ENCODE assay signal across 8 cellular contexts in the genomic region with DNA sequence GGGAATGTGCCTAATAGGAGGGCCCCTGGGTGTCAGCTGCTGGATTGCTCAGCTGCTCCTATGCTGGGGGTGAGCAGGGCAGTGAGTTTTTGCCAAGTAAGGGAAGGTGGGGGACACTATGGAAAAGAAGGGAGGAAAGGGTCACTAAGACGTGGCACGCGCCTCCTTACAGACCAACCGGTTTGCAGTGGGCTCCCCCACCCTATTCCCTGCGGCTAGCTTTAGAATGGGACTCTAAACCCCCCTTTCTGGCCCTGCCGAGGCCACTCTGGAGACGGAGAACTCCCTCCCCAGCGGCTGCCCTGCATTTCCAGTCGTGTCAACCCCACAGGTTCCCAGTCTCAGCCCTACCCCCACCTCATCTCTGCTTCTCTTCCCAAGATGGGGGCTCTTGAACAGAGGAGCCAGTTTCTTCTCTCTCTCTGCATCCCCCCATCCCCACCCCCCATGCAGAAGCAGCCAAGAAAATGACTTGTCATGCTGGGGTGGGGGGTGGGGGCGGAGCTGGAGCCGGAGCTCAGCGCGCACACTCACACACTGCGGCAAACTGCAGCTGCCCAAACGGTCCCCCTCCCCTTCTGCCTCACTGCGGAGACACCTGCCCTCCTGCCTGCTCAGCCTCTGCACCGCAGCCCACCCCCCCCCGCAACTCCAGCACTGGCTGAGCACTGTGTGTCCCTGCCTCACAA. TPM values are rescaled to one million over a fixed set of nuclear protein-coding genes. Genes with fewer than 3 reads are reported as not detected.
DNase-seq lines count a peak whose midpoint lies in the region; FAIRE-seq and TF ChIP-seq lines count a peak whose summit lies in the region.

No MANE protein-coding gene starts in this region.

- peak overlapping the region; percentile 52 to 91 (median 79); a peak in 21 of 22 replicates for H3K9ac ChIP-seq in BLaER1 treated with 17β-estradiol and CSF1 and Interleukin-3, amounts not matched to agents 10 nM and 100 nM

- H3K36me3 ChIP-seq in BLaER1 treated with 17β-estradiol and CSF1 and Interleukin-3, amounts not matched to agents 10 nM and 100 nM = peaks cover 17 to 32% (median 29%) of the 10 kb centered on the region in 11 experiments; a peak in 21 of 22 replicates
- peaks cover 18% of the 10 kb centered on the region for H3K36me3 ChIP-seq in cardiac muscle cell
- H3K36me3 ChIP-seq in osteoblast (ENCODE audit: insufficient read depth, low read length) = peaks cover 34% of the 10 kb centered on the region

- no peak for TF ChIP-seq CTCF in cardiac muscle cell (IDR thresholded peaks at IDR 0.05; ENCODE audit: low read depth, low read length)
- TF ChIP-seq CTCF in osteoblast (IDR thresholded peaks at IDR 0.05; ENCODE audit: extremely low read depth, low read depth, low read length) = no peak

- FAIRE-seq in HTR-8/SVneo (lab: Jason Lieb, UNC) = no peak

- H3K4me2 ChIP-seq in BLaER1 treated with 17β-estradiol and CSF1 and Interleukin-3, amounts not matched to agents 10 nM and 100 nM = peak overlapping the region; percentile 87 to 100 (median 98)
- H3K4me2 ChIP-seq in osteoblast (ENCODE audit: insufficient read depth, low read length) = peak overlapping the region; percentile 97

- H4K20me1 ChIP-seq in BLaER1 treated with 17β-estradiol and CSF1 and Interleukin-3, amounts not matched to agents 10 nM and 100 nM = peaks cover 0 to 32% (median 0%) of the 10 kb centered on the region in 11 experiments; a peak in 2 of 22 replicates
- H4K20me1 ChIP-seq in osteoblast (ENCODE audit: insufficient read depth, low read length) = peaks cover 49% of the 10 kb centered on the region

- H3K9me3 ChIP-seq in BLaER1 treated with 17β-estradiol and CSF1 and Interleukin-3, amounts not matched to agents 10 nM and 100 nM (replicated peaks in 1 of 11) = peaks cover 0 to 22% (median 15%) of the 10 kb centered on the region in 11 experiments; a peak in 10 of 22 replicates
- H3K9me3 ChIP-seq in cardiac muscle cell (ENCODE audit: low read depth) = no peaks in the 10 kb centered on the region
- H3K9me3 ChIP-seq in osteoblast (ENCODE audit: low read depth, low read length) = no peaks in the 10 kb centered on the region

- DNase-seq in M059J (ENCODE audit: low read depth) (peak; percentile 20), cardiac muscle cell (ENCODE audit: low read depth in 1 of 2, low spot score in 1 of 2) (peak; percentile 41 to 55), osteoblast (ENCODE audit: insufficient read length, low spot score, missing footprints) (peak; percentile 91), HTR-8/SVneo (ENCODE audit: insufficient read length, low spot score) (no peak), NOMO-1 treated with dmso at 0.1 percent for 144 hours (lab: John Stamatoyannopoulos, UW; ENCODE audit: unreplicated experiment) (no peak)
- DNase-seq in activated T-cell treated with anti-CD3 and anti-CD28 coated beads, Interleukin-2, amount 50 U/mL, for 48 hours = peak; percentile 19 to 29
- no peak for DNase-seq in activated CD8-positive, alpha-beta memory T cell treated with anti-CD3 and anti-CD28 coated beads for 24 hours

- H3K27ac ChIP-seq in BLaER1 treated with 17β-estradiol and CSF1 and Interleukin-3, amounts not matched to agents 10 nM and 100 nM = peak overlapping the region in 10 of 11 experiments; percentile 32 to 96 (median 82); a peak in 19 of 22 replicates
- H3K27ac ChIP-seq in cardiac muscle cell (peak overlapping the region; percentile 82), osteoblast (ENCODE audit: low read depth, low read length) (peak overlapping the region; percentile 77)

- peaks cover 67 to 83% (median 79%) of the 10 kb centered on the region in 10 experiments for H3K4me1 ChIP-seq in BLaER1 treated with 17β-estradiol and CSF1 and Interleukin-3, amounts not matched to agents 10 nM and 100 nM
- H3K4me1 ChIP-seq in cardiac muscle cell (ENCODE audit: low read depth) (peaks cover 22% of the 10 kb centered on the region), osteoblast (ENCODE audit: insufficient read depth, low read length) (peaks cover 42% of the 10 kb centered on the region)

- peaks cover 58% of the 10 kb centered on the region for H3K79me2 ChIP-seq in osteoblast (ENCODE audit: insufficient read depth, low read length)

- no peaks in the 10 kb centered on the region for H3K27me3 ChIP-seq in BLaER1 treated with 17β-estradiol and CSF1 and Interleukin-3, amounts not matched to agents 10 nM and 100 nM
- H3K27me3 ChIP-seq in cardiac muscle cell (no peaks in the 10 kb centered on the region), osteoblast (ENCODE audit: insufficient read depth, low read length) (no peaks in the 10 kb centered on the region)

- peak overlapping the region; percentile 50 to 79 (median 72) for H3K4me3 ChIP-seq in BLaER1 treated with 17β-estradiol and CSF1 and Interleukin-3, amounts not matched to agents 10 nM and 100 nM
- H3K4me3 ChIP-seq in cardiac muscle cell (peak overlapping the region; percentile 50), osteoblast (ENCODE audit: insufficient read depth, low read length) (peak overlapping the region; percentile 98)

- peak overlapping the region; percentile 73 for H2AFZ ChIP-seq in osteoblast (ENCODE audit: low read length)

RNA-seq across cellular contexts. Expression of gene MAP1A, which starts 0.8 kb away (rescaled TPM):
- 1.7 and 3.8 TPM in 2 replicates for total RNA-seq in M059J (2014; rRNA removed; shearing (Covaris generic))
- 30.6 TPM in 2 replicates for total RNA-seq in cardiac muscle cell
- 13.8 and 19.3 TPM in 2 replicates for polyA plus RNA-seq in cardiac muscle cell
- total RNA-seq in osteoblast = 117 and 121 TPM in 2 replicates

RNA-seq across cellular contexts. Expression of gene TP53BP1, which starts 25.3 kb away (rescaled TPM):
- total RNA-seq in M059J (2014; rRNA removed; shearing (Covaris generic)) = 31.0 and 40.6 TPM in 2 replicates
- 72.1 and 84.1 TPM in 2 replicates for total RNA-seq in cardiac muscle cell
- polyA plus RNA-seq in cardiac muscle cell = 41.0 and 41.1 TPM in 2 replicates
- total RNA-seq in osteoblast = 81.6 and 88.7 TPM in 2 replicates

Comparison
In these comparisons a context has a peak if more than half of its experiments do, and no peak if none do; other contexts are left out.
1. DNase-seq: peak in M059J (single experiment), activated T-cell treated with anti-CD3 and anti-CD28 coated beads, Interleukin-2, amount 50 U/mL, for 48 hours (2 of 2), cardiac muscle cell (2 of 2) and osteoblast (single experiment); none in HTR-8/SVneo (single experiment), NOMO-1 treated with dmso at 0.1 percent for 144 hours (single experiment) and activated CD8-positive, alpha-beta memory T cell treated with anti-CD3 and anti-CD28 coated beads for 24 hours (single experiment).
2. Peak in every context shown above with its lines, with median percentiles within 50 percentile points of each other: H3K27ac ChIP-seq and H3K4me3 ChIP-seq.